In genomic region chr12:123532808-123533649, GRCh38 we compare ENCODE assay signal across 8 cellular contexts. TPM values are rescaled to one million over a fixed set of nuclear protein-coding genes. Genes with fewer than 3 reads are reported as not detected.
A peak's percentile ranks its signal among the peaks of the same experiment; 100 is the strongest.
DNase-seq lines count a peak whose midpoint lies in the region; ATAC-seq and TF ChIP-seq lines count a peak whose summit lies in the region.

No MANE protein-coding gene starts in this region.

- H3K9me3 ChIP-seq in MM.1S (replicated peaks; ENCODE audit: insufficient read depth, low read length), result no peaks in the 10 kb centered on the region

- peak; percentile 23 for ATAC-seq in GM18867 (IDR thresholded peaks at IDR 0.05; ENCODE audit: unreplicated experiment)
- ATAC-seq in left ventricle myocardium superior, result peak; percentile 25
- no peak for ATAC-seq in HG03378 (IDR thresholded peaks at IDR 0.05; ENCODE audit: unreplicated experiment)

- no peak for TF ChIP-seq CTCF in MM.1S (IDR thresholded peaks at IDR 0.05; ENCODE audit: low read length)

- no peaks in the 10 kb centered on the region for H4K20me1 ChIP-seq in MM.1S (ENCODE audit: insufficient read depth, low read length)

- no peaks in the 10 kb centered on the region for H3K27me3 ChIP-seq in MM.1S (replicated peaks; ENCODE audit: insufficient read depth, low read length)

- H3K36me3 ChIP-seq in MM.1S (replicated peaks; ENCODE audit: insufficient read depth, low read length), result no peaks in the 10 kb centered on the region

- H3K4me2 ChIP-seq in MM.1S (ENCODE audit: low read depth, low read length), result peak overlapping the region; percentile 60; the same call in 1 of the 2 replicates

- H2AFZ ChIP-seq in MM.1S (ENCODE audit: low read length), result peak overlapping the region; percentile 58; the same call in 1 of the 2 replicates

- H3K4me3 ChIP-seq in MM.1S (ENCODE audit: low read length), result peak overlapping the region; percentile 29; the same call in 1 of the 2 replicates

- H3K27ac ChIP-seq in MM.1S (ENCODE audit: low read length), result no peak overlapping the region

- no peaks in the 10 kb centered on the region for H3K79me2 ChIP-seq in MM.1S (ENCODE audit: low read length)

- H3K4me1 ChIP-seq in MM.1S (ENCODE audit: low read length), result peaks cover 12% of the 10 kb centered on the region

- no peak overlapping the region for H3K9ac ChIP-seq in MM.1S (ENCODE audit: low read length)

- no peak for DNase-seq in MM.1S
- DNase-seq in anterior cingulate cortex (lab: John Stamatoyannopoulos, UW), result peak in 31 of 58 donors; percentile 5 to 54 (median 30)
- DNase-seq in left ventricle myocardium superior, result peak; percentile 72
- DNase-seq in posterior cingulate gyrus, result peak in 7 of 10 donors; percentile 14 to 88 (median 37)
- no peak for DNase-seq in UCSD-AML1 (lab: John Stamatoyannopoulos, UW; ENCODE audit: unreplicated experiment)
- DNase-seq in DMS79 treated with DMSO at 0.1 percent for 48 hours (lab: John Stamatoyannopoulos, UW), result no peak

- intact Hi-C loops in left ventricle myocardium superior (cut with micrococcal nuclease), result no loop called here
- intact Hi-C loops in posterior cingulate gyrus (cut with DNase I), result loop anchor here (5.0 to 10.0 kb wide), 2 partner anchors 49 to 148 kb away; partner anchors contain the start of genes KMT5A and TMED2

- H3F3A ChIP-seq in MM.1S (ENCODE audit: insufficient read depth, low read length), result peaks cover 7% of the 10 kb centered on the region; the same call in 1 of the 2 replicates

- no peaks in the 10 kb centered on the region for H3K9me2 ChIP-seq in MM.1S (replicated peaks; ENCODE audit: insufficient read depth, low read length)

RNA-seq across cellular contexts. Expression of gene RILPL1, which starts 0.5 kb away (rescaled TPM):
- 116 TPM for total RNA-seq in left ventricle myocardium superior

RNA-seq across cellular contexts. Expression of gene TMED2, which starts 51.3 kb away (rescaled TPM):
- total RNA-seq in left ventricle myocardium superior, result 151 TPM

Comparison
In these comparisons a context has a peak if more than half of its experiments do, and no peak if none do; other contexts are left out.
1. DNase-seq: peak in anterior cingulate cortex (31 of 58), left ventricle myocardium superior (single experiment) and posterior cingulate gyrus (7 of 10); none in MM.1S (single experiment), UCSD-AML1 (single experiment) and DMS79 treated with DMSO at 0.1 percent for 48 hours (single experiment).